9 cellular contexts compared by ENCODE assay signal in the genomic region with DNA sequence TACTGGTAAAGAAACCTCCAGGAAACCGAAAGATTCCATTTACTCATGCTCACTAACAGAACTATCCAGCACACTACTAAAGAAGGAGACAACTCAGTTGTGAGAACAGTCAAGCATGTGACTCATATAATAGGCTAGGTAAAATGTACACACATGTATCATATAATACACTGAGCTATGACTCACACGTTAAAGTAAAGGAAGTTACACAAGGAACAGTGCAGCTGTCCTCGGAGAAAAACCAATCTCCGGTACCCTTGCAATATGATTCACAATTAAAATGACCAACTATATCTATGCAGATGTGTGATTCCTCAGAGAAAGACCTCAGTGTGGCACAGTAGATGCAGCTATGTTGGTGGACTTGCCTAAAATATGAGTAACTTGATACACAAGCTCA.
A peak's percentile ranks its signal among the peaks of the same experiment; 100 is the strongest.
DNase-seq lines count a peak whose midpoint lies in the region; ATAC-seq and TF ChIP-seq lines count a peak whose summit lies in the region.
"Had no signal": no experiment of that assay in that cellular context is flagged by ENCODE, and none has a peak within 500 bp of the region (broad histone marks: within the 10 kb centered on the region; RNA-seq: fewer than 3 reads in every experiment).

No MANE protein-coding gene starts in this region.

- peak; percentile 2 for DNase-seq in NCI-H2107 treated with DMSO at 0.1 percent for 48 hours (lab: John Stamatoyannopoulos, UW; ENCODE audit: unreplicated experiment)
- no peak for DNase-seq in NCI-H2107 (lab: John Stamatoyannopoulos, UW)
- DNase-seq in NCI-H226: peak; percentile 88
- DNase-seq in choroid plexus epithelial cell (ENCODE audit: low read depth): peak; percentile 94
- peak; percentile 79 for DNase-seq in renal cortical epithelial cell (ENCODE audit: low read depth)
- no peak for DNase-seq in medulla oblongata (ENCODE audit: extremely low spot score)
- no peak for DNase-seq in coronary artery (ENCODE audit: low spot score)

- H3K27ac ChIP-seq in coronary artery: no peak overlapping the region
- H3K27ac ChIP-seq: BLaER1 had no signal

- no peak for TF ChIP-seq CTCF in choroid plexus epithelial cell (conservative IDR thresholded peaks at IDR 0.05; ENCODE audit: low read depth, low read length)
- TF ChIP-seq CTCF in coronary artery (IDR thresholded peaks at IDR 0.05): no peak

- peak overlapping the region; percentile 37 for H3K4me3 ChIP-seq in choroid plexus epithelial cell (ENCODE audit: low read depth, low read length)
- no peak overlapping the region for H3K4me3 ChIP-seq in coronary artery
- H3K4me3 ChIP-seq: BLaER1 had no signal

- ATAC-seq in HG02938 (IDR thresholded peaks at IDR 0.05; ENCODE audit: unreplicated experiment): no peak

Comparison
In these comparisons a context has a peak if more than half of its experiments do, and no peak if none do; other contexts are left out.
1. DNase-seq: peak in NCI-H2107 treated with DMSO at 0.1 percent for 48 hours (single experiment), NCI-H226 (single experiment), choroid plexus epithelial cell (single experiment) and renal cortical epithelial cell (single experiment); none in NCI-H2107 (single experiment), medulla oblongata (single experiment) and coronary artery (single experiment).